1 cellular context compared by ENCODE assay signal in the genomic region with DNA sequence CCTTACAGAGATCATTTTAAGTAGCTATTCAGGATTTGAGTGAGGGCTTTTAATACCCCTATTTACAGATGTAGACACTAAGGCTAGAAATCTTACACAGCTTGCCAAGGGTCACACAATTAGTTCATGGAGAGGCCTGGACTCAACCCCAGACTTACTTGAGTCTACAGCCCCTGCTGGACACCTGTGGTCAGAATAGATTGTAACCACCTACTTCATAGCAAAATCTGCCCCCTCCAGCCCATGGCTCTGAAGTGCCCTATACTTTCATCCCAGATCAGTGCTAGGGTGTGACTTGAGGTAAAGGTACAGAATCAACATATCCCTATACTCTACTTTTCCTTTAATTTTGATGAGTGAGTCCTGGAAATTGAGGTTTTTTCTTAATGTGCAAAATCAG.
TF ChIP-seq lines count a peak whose summit lies in the region.

No MANE protein-coding gene starts in this region.

TF ChIP-seq in HepG2, 621 proteins besides CTCF, POLR2A, EP300 and RAD21 (continued from another document):
- TF ChIP-seq TRIM24 (CRISPR knock-in tag; IDR thresholded peaks at IDR 0.05) (no peak), TAF15 (IDR thresholded peaks at IDR 0.05; ENCODE audit: low read depth, low read length, poor library complexity, severe bottlenecking) (no peak), ZNF496 (CRISPR knock-in tag; IDR thresholded peaks at IDR 0.05; ENCODE audit: insufficient replicate concordance) (no peak), ZNF501 (CRISPR knock-in tag; IDR thresholded peaks at IDR 0.05) (no peak), REST (IDR thresholded peaks at IDR 0.05; ENCODE audit: borderline replicate concordance in 1 of 2, low read depth in 1 of 2, low read length in 2 of 2) (no peak), MYNN (CRISPR knock-in tag; IDR thresholded peaks at IDR 0.05; ENCODE audit: low read depth) (no peak), ZNF253 (CRISPR knock-in tag; IDR thresholded peaks at IDR 0.05; ENCODE audit: borderline replicate concordance) (no peak), CEBPZ (IDR thresholded peaks at IDR 0.05; ENCODE audit: low read length) (no peak), SNRNP70 (IDR thresholded peaks at IDR 0.05; ENCODE audit: low read depth, low read length) (no peak), RELA (CRISPR knock-in tag; IDR thresholded peaks at IDR 0.05) (no peak), BORCS8-MEF2B (CRISPR knock-in tag; IDR thresholded peaks at IDR 0.05) (no peak)
- TF ChIP-seq, protein P1, sequence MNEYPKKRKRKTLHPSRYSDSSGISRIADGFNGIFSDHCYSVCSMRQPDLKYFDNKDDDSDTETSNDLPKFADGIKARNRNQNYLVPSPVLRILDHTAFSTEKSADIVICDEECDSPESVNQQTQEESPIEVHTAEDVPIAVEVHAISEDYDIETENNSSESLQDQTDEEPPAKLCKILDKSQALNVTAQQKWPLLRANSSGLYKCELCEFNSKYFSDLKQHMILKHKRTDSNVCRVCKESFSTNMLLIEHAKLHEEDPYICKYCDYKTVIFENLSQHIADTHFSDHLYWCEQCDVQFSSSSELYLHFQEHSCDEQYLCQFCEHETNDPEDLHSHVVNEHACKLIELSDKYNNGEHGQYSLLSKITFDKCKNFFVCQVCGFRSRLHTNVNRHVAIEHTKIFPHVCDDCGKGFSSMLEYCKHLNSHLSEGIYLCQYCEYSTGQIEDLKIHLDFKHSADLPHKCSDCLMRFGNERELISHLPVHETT (CRISPR knock-in tag; conservative IDR thresholded peaks at IDR 0.05), result no peak
